In the genomic region with DNA sequence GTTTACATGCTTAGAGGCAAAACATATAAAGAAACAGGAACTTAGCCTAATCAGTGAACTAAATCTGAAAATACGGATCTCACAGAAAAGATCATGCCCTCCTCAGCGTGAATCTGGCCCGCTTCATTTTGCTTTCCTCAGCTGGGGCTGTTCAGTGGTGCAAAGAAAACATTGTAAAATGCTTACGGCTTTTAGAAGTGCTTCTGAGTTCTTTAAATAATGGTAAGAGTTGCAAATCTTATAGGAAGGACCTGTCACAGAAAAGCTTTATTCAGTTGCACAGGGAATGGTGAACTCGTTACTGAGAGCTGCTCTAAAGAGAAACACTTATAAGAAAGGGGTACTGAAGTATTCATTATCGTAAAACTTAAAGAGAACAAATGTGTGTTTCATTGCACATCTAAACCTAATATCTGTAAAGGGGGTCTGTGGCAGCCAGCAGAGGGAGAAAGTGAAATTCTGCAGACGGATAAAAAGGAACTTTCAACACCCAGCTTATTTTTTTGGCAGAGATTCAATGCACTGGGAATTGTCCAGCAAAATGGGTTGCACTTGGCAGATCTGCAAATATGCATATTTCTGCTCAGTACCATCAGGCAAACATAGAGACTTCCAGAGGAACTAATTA, we compare ENCODE assay signal across 9 cellular contexts.
A peak's percentile ranks its signal among the peaks of the same experiment; 100 is the strongest.
DNase-seq lines count a peak whose midpoint lies in the region; ATAC-seq and TF ChIP-seq lines count a peak whose summit lies in the region.
"Had no signal": no experiment of that assay in that cellular context is flagged by ENCODE, and none has a peak within 500 bp of the region (broad histone marks: within the 10 kb centered on the region; RNA-seq: fewer than 3 reads in every experiment).

No MANE protein-coding gene starts in this region.

- peaks cover 0 to 4% (median 0%) of the 10 kb centered on the region in 4 donors for H3K4me1 ChIP-seq in right lobe of liver
- H3K4me1 ChIP-seq in body of pancreas, result no peaks in the 10 kb centered on the region

- DNase-seq in Right ventricle myocardium inferior (ENCODE audit: missing footprints), result no peak
- DNase-seq in cardiac septum (ENCODE audit: low spot score), result no peak
- DNase-seq in amniotic epithelial cell (ENCODE audit: low read depth), result peak; percentile 62
- no peak for DNase-seq in right lobe of liver
- no peak for DNase-seq in GOT3 (lab: John Stamatoyannopoulos, UW)
- DNase-seq in body of pancreas, result no peak
- no peak for DNase-seq in activated T-cell treated with anti-CD3 and anti-CD28 coated beads for 4 hours

- ATAC-seq in Right ventricle myocardium inferior (peak; percentile 37), right lobe of liver (peak; percentile 65 to 86 (median 80)), body of pancreas (no peak), GM21737 (IDR thresholded peaks at IDR 0.05; ENCODE audit: unreplicated experiment) (no peak)
- ATAC-seq: mucosa of descending colon had no signal

- H3K4me3 ChIP-seq in right lobe of liver, result peak overlapping the region; percentile 3 to 47 (median 31)
- H3K4me3 ChIP-seq in body of pancreas, result no peak overlapping the region
- H3K4me3 ChIP-seq: mucosa of descending colon had no signal

- 12% methylated on average over 7 of the region's 7 CpGs for WGBS in right lobe of liver (ENCODE audit: insufficient coverage, low coverage, low lambda C conversion rate, missing lambda C conversion rate)
- WGBS in body of pancreas, 2 donors, result 37 to 38% methylated on average over 7 of the region's 7 CpGs

- TF ChIP-seq CTCF in right lobe of liver (IDR thresholded peaks at IDR 0.05) (peak in 2 of 4 donors; percentile 13 to 17), body of pancreas (IDR thresholded peaks at IDR 0.05) (no peak)

- H3K36me3 ChIP-seq in right lobe of liver (no peaks in the 10 kb centered on the region), body of pancreas (replicated peaks in 1 of 2; ENCODE audit: insufficient read depth in 1 of 2, low read depth in 2 of 2) (no peaks in the 10 kb centered on the region)

- H3K27ac ChIP-seq in right lobe of liver (no peak overlapping the region), body of pancreas (no peak overlapping the region)

- H3K9me3 ChIP-seq in right lobe of liver, result no peaks in the 10 kb centered on the region
- no peaks in the 10 kb centered on the region for H3K9me3 ChIP-seq in body of pancreas
- H3K9me3 ChIP-seq: mucosa of descending colon had no signal

- TF ChIP-seq POLR2A in right lobe of liver (IDR thresholded peaks at IDR 0.05) (no peak), body of pancreas (IDR thresholded peaks at IDR 0.05) (no peak)

- H3K27me3 ChIP-seq in right lobe of liver (no peaks in the 10 kb centered on the region), body of pancreas (no peaks in the 10 kb centered on the region)

- intact Hi-C loops in Right ventricle myocardium inferior (cut with DNase I), result no loop called here
- intact Hi-C loops in cardiac septum (cut with DNase I), result no loop called here
- intact Hi-C loops in right lobe of liver (cut with DNase I), result no loop called here
- intact Hi-C loops in body of pancreas (cut with DNase I), result no loop called here

Comparison
In these comparisons a context has a peak if more than half of its experiments do, and no peak if none do; other contexts are left out.
1. ATAC-seq: peak in Right ventricle myocardium inferior (single experiment) and right lobe of liver (4 of 4); none in body of pancreas (single experiment) and GM21737 (single experiment).
2. H3K4me3 ChIP-seq: peak in right lobe of liver (3 of 3); none in body of pancreas (0 of 2).